In genomic region chr9:97456841-97457240, GRCh38 we compare ENCODE assay signal across 1 cellular context. TPM values are rescaled to one million over a fixed set of nuclear protein-coding genes. Genes with fewer than 3 reads are reported as not detected.
DNase-seq lines count a peak whose midpoint lies in the region.
"Not testable (repeated sequence)": the region's sequence is repeated elsewhere in the genome, so short reads cannot be mapped to it uniquely, and the experiment has no call there.

No MANE protein-coding gene starts in this region.

- H3K9me3 Mint-ChIP-seq in activated CD4-positive, alpha-beta T cell treated with anti-CD3 and anti-CD28 coated beads, Interleukin-2, amount 10 ng/mL, durations not matched to agents 24 days and 14 days: peaks cover 26% of the 10 kb centered on the region

- not testable (repeated sequence) for H3K27ac Mint-ChIP-seq in activated CD4-positive, alpha-beta T cell treated with anti-CD3 and anti-CD28 coated beads, Interleukin-2, amount 10 ng/mL, durations not matched to agents 24 days and 14 days

- not testable (repeated sequence) for H3K27me3 Mint-ChIP-seq in activated CD4-positive, alpha-beta T cell treated with anti-CD3 and anti-CD28 coated beads, Interleukin-2, amount 10 ng/mL, durations not matched to agents 24 days and 14 days

- not testable (repeated sequence) for H3K4me3 Mint-ChIP-seq in activated CD4-positive, alpha-beta T cell treated with anti-CD3 and anti-CD28 coated beads, Interleukin-2, amount 10 ng/mL, durations not matched to agents 24 days and 14 days

- intact Hi-C loops in activated CD4-positive, alpha-beta T cell treated with anti-CD3 and anti-CD28 coated beads, Interleukin-2, amount 10 ng/mL, durations not matched to agents 24 days and 14 days (cut with micrococcal nuclease): not testable (repeated sequence)

- H3K36me3 Mint-ChIP-seq in activated CD4-positive, alpha-beta T cell treated with anti-CD3 and anti-CD28 coated beads, Interleukin-2, amount 10 ng/mL, durations not matched to agents 24 days and 14 days (ENCODE audit: low read depth): peaks cover 15% of the 10 kb centered on the region

- not testable (repeated sequence) for H3K4me1 Mint-ChIP-seq in activated CD4-positive, alpha-beta T cell treated with anti-CD3 and anti-CD28 coated beads, Interleukin-2, amount 10 ng/mL, durations not matched to agents 24 days and 14 days

- DNase-seq in activated CD4-positive, alpha-beta T cell treated with anti-CD3 and anti-CD28 coated beads, Interleukin-2, amount 10 ng/mL, durations not matched to agents 24 days and 14 days: peak; percentile 12

RNA-seq across cellular contexts. Expression of gene TMOD1, which starts 44.6 kb away (rescaled TPM):
- 0.71 and 0.91 TPM in 2 replicates for total RNA-seq in activated CD4-positive, alpha-beta T cell treated with anti-CD3 and anti-CD28 coated beads, Interleukin-2, amount 10 ng/mL, durations not matched to agents 24 days and 14 days

RNA-seq across cellular contexts. Expression of gene TDRD7, which starts 44.9 kb away (rescaled TPM):
- 5.5 and 6.3 TPM in 2 replicates for total RNA-seq in activated CD4-positive, alpha-beta T cell treated with anti-CD3 and anti-CD28 coated beads, Interleukin-2, amount 10 ng/mL, durations not matched to agents 24 days and 14 days
